8 cellular contexts compared by ENCODE assay signal in genomic region chr13:33817843-33818661, GRCh38. TPM values are rescaled to one million over a fixed set of nuclear protein-coding genes. Genes with fewer than 3 reads are reported as not detected.
DNase-seq lines count a peak whose midpoint lies in the region; ATAC-seq lines count a peak whose summit lies in the region.

RFC3 (plus strand) TSS chr13:33818149; CDS start chr13:33818179, 30 bp downstream.

- peak within 1 kb of the TSS; percentile 75 for H3K4me2 ChIP-seq in BLaER1

- peak; percentile 90 for ATAC-seq in GM19328 (IDR thresholded peaks at IDR 0.05; ENCODE audit: unreplicated experiment)
- ATAC-seq in HG03520 (IDR thresholded peaks at IDR 0.05; ENCODE audit: unreplicated experiment) = peak; percentile 89
- ATAC-seq in left lobe of liver = peak; percentile 98

- peak within 1 kb of the TSS; percentile 86 for H3K27ac ChIP-seq in BLaER1

- H3K9me3 ChIP-seq in BLaER1 = no peaks in the 10 kb centered on the region

- no peaks in the 10 kb centered on the region for H4K20me1 ChIP-seq in BLaER1

- peak within 1 kb of the TSS; percentile 81 for H3K4me3 ChIP-seq in BLaER1

- no peaks in the 10 kb centered on the region for H3K27me3 ChIP-seq in BLaER1

- H3K4me1 ChIP-seq in BLaER1 = peaks cover 10% of the 10 kb centered on the region

- DNase-seq in NCI-H748 (lab: John Stamatoyannopoulos, UW; ENCODE audit: unreplicated experiment) = peak; percentile 98
- DNase-seq in activated CD4-positive, alpha-beta T cell treated with anti-CD3 and anti-CD28 coated beads, Interleukin-2, amount 50 U/mL, for 1 hour = peak; percentile 89
- peak; percentile 98 for DNase-seq in dedifferentiated amniotic fluid mesenchymal stem cell (ENCODE audit: extremely low spot score)
- DNase-seq in left lobe of liver (ENCODE audit: low spot score) = peak; percentile 93
- DNase-seq in stimulated activated CD4-positive, alpha-beta T cell treated with anti-CD3 and anti-CD28 coated beads, Interleukin-2, amount 100 ng/mL, for 4 hours (ENCODE audit: low read depth) = peak; percentile 84

- peak within 1 kb of the TSS; percentile 90 for H3K9ac ChIP-seq in BLaER1

- H3K36me3 ChIP-seq in BLaER1 = peaks cover 26% of the 10 kb centered on the region

RNA-seq across cellular contexts. Expression of gene RFC3, which starts in this region (rescaled TPM):
- 2.2 TPM for total RNA-seq in left lobe of liver

Comparison
In these comparisons a context has a peak if more than half of its experiments do, and no peak if none do; other contexts are left out.
1. Peak in every context shown above with its lines: DNase-seq, ATAC-seq, H3K4me3 ChIP-seq and H3K27ac ChIP-seq.